Comparison of ENCODE assay signal across 10 cellular contexts in the genomic region with DNA sequence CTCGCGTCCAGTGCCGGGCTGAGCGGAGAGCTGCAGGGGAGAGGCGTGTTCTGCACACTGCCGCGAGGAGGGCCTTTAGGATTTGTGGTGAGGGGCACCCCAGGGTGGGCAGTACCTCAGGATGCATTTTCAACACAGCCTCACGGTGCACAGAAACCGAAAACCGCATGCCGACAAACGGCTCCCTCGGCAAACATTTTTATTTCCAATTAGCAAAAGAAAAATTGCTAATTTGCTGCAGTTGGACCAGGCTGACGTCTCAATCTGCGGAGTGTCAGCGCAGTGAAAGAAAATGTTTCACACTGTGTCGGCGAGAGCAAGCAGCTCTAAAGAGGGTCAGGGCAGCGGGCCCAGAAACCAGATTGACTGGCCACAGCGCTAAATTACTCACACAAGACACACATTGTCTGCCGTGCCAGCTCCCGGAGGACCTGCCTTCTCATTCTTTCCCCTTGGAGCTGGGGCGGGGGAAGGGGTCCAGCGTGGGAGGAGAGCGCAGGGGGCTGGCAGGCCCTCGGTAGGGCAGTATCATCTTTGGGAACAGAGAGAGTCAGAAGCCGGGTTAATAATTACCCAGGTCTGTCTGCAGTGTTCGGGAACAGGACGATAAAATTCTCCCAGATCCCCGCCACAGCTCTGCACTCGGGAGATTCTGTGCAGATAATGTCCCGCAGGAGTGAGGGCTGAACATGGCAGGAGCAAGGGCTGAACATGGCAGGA.
DNase-seq lines count a peak whose midpoint lies in the region; ATAC-seq and TF ChIP-seq lines count a peak whose summit lies in the region.
"Had no signal": no experiment of that assay in that cellular context is flagged by ENCODE, and none has a peak within 500 bp of the region (broad histone marks: within the 10 kb centered on the region; RNA-seq: fewer than 3 reads in every experiment).

No MANE protein-coding gene starts in this region.

- H3K27me3 ChIP-seq in brain microvascular endothelial cell (replicated peaks), result no peaks in the 10 kb centered on the region
- H3K27me3 ChIP-seq in hepatocyte, result no peaks in the 10 kb centered on the region
- H3K27me3 ChIP-seq: SJSA1 had no signal

- H3K79me2 ChIP-seq in hepatocyte, result no peaks in the 10 kb centered on the region

- H2AFZ ChIP-seq in hepatocyte, result no peak overlapping the region

- in situ Hi-C loops in brain microvascular endothelial cell (cut with HindIII; ENCODE audit: low pct_ligation_motif_present, low sequenced_read_pairs), result no loop called here

- H3K4me3 ChIP-seq in brain microvascular endothelial cell (ENCODE audit: low read depth, low read length) (no peak overlapping the region), hepatocyte (no peak overlapping the region)
- H3K4me3 ChIP-seq: HAP-1, SJSA1 had no signal

- DNase-seq in Daoy (ENCODE audit: low read depth), result peak; percentile 79
- DNase-seq in brain microvascular endothelial cell, result peak; percentile 19
- DNase-seq in hepatocyte (ENCODE audit: low spot score), result peak; percentile 89
- peak; percentile 91 for DNase-seq in putamen (ENCODE audit: low spot score)
- no peak for DNase-seq in OCI-M1 (lab: John Stamatoyannopoulos, UW)
- no peak for DNase-seq in NCI-H2029 treated with DMSO at 0.1 percent for 48 hours (lab: John Stamatoyannopoulos, UW)

- H3K4me3 Mint-ChIP-seq in activated T-helper 17 cell treated with anti-CD3 and anti-CD28 coated beads, Interleukin-2, amount 50 U/mL, for 72 hours, result no peak overlapping the region

- H3K27ac Mint-ChIP-seq in activated T-helper 17 cell treated with anti-CD3 and anti-CD28 coated beads, Interleukin-2, amount 50 U/mL, for 72 hours, result no peak overlapping the region

- peak overlapping the region; percentile 65 for H3K4me2 ChIP-seq in hepatocyte

- H4K20me1 ChIP-seq in hepatocyte (ENCODE audit: insufficient read depth, poor library complexity, severe bottlenecking), result no peaks in the 10 kb centered on the region

- H3K4me1 ChIP-seq in hepatocyte (ENCODE audit: insufficient read depth), result peaks cover 64% of the 10 kb centered on the region
- H3K4me1 ChIP-seq: SJSA1 had no signal

- TF ChIP-seq CTCF in brain microvascular endothelial cell (IDR thresholded peaks at IDR 0.05; ENCODE audit: low read depth, low read length, missing control alignments) (no peak), hepatocyte (IDR thresholded peaks at IDR 0.05; ENCODE audit: poor library complexity) (no peak)

- WGBS in hepatocyte (ENCODE audit: low lambda C conversion rate, missing lambda C conversion rate), result 48% methylated on average over 32 of the region's 32 CpGs

- H3K36me3 ChIP-seq in brain microvascular endothelial cell (replicated peaks), result no peaks in the 10 kb centered on the region
- no peaks in the 10 kb centered on the region for H3K36me3 ChIP-seq in hepatocyte (replicated peaks; ENCODE audit: insufficient read depth, low read depth)
- H3K36me3 ChIP-seq: HAP-1, SJSA1 had no signal

- H3K4me1 Mint-ChIP-seq in activated T-helper 17 cell treated with anti-CD3 and anti-CD28 coated beads, Interleukin-2, amount 50 U/mL, for 72 hours, result no peaks in the 10 kb centered on the region

- peaks cover 11% of the 10 kb centered on the region for H3K27me3 Mint-ChIP-seq in activated T-helper 17 cell treated with anti-CD3 and anti-CD28 coated beads, Interleukin-2, amount 50 U/mL, for 72 hours

- no peaks in the 10 kb centered on the region for H3K9me2 ChIP-seq in hepatocyte (replicated peaks; ENCODE audit: insufficient read depth)

- H3K9me3 Mint-ChIP-seq in activated T-helper 17 cell treated with anti-CD3 and anti-CD28 coated beads, Interleukin-2, amount 50 U/mL, for 72 hours, result no peaks in the 10 kb centered on the region

- H3K36me3 Mint-ChIP-seq in activated T-helper 17 cell treated with anti-CD3 and anti-CD28 coated beads, Interleukin-2, amount 50 U/mL, for 72 hours (ENCODE audit: low read depth), result no peaks in the 10 kb centered on the region

- ATAC-seq in activated T-helper 17 cell treated with anti-CD3 and anti-CD28 coated beads, Interleukin-2, amount 50 U/mL, for 72 hours (replicated peaks), result no peak
- ATAC-seq in GM18907 (IDR thresholded peaks at IDR 0.05; ENCODE audit: unreplicated experiment), result no peak

- no peak overlapping the region for H3K27ac ChIP-seq in brain microvascular endothelial cell
- peak overlapping the region; percentile 97 for H3K27ac ChIP-seq in hepatocyte
- H3K27ac ChIP-seq: SJSA1 had no signal

- no peaks in the 10 kb centered on the region for H3K9me3 ChIP-seq in hepatocyte (ENCODE audit: low read depth)
- H3K9me3 ChIP-seq: HAP-1, SJSA1 had no signal

Comparison
In these comparisons a context has a peak if more than half of its experiments do, and no peak if none do; other contexts are left out.
1. DNase-seq: peak in Daoy (single experiment), brain microvascular endothelial cell (single experiment), hepatocyte (single experiment) and putamen (single experiment); none in OCI-M1 (single experiment) and NCI-H2029 treated with DMSO at 0.1 percent for 48 hours (single experiment).